8 cellular contexts compared by ENCODE assay signal in genomic region chr17:64385187-64386083, GRCh38. TPM values are rescaled to one million over a fixed set of nuclear protein-coding genes. Genes with fewer than 3 reads are reported as not detected.
DNase-seq lines count a peak whose midpoint lies in the region; ATAC-seq and TF ChIP-seq lines count a peak whose summit lies in the region.

No MANE protein-coding gene starts in this region.

- peaks cover 11% of the 10 kb centered on the region for H3K36me3 Mint-ChIP-seq in activated CD4-positive, alpha-beta T cell treated with anti-CD3 and anti-CD28 coated beads, Interleukin-2, amount 10 ng/mL, durations not matched to agents 7 days and 5 days (ENCODE audit: low read depth)

- no peak overlapping the region for H3K4me3 Mint-ChIP-seq in activated CD4-positive, alpha-beta T cell treated with anti-CD3 and anti-CD28 coated beads, Interleukin-2, amount 10 ng/mL, durations not matched to agents 7 days and 5 days

- H3K9me3 ChIP-seq in skeletal muscle satellite cell (replicated peaks; ENCODE audit: low read length): no peaks in the 10 kb centered on the region

- H3K27me3 Mint-ChIP-seq in activated CD4-positive, alpha-beta T cell treated with anti-CD3 and anti-CD28 coated beads, Interleukin-2, amount 10 ng/mL, durations not matched to agents 7 days and 5 days: no peaks in the 10 kb centered on the region

- TF ChIP-seq CTCF in fibroblast of villous mesenchyme (IDR thresholded peaks at IDR 0.05; ENCODE audit: insufficient read depth, low read depth, low read length): no peak

- no peaks in the 10 kb centered on the region for H3K36me3 ChIP-seq in skeletal muscle satellite cell (ENCODE audit: insufficient read depth, low read length)

- peaks cover 33% of the 10 kb centered on the region for H3K4me1 ChIP-seq in skeletal muscle satellite cell (ENCODE audit: control insufficient read depth, insufficient read depth, low read length)

- peaks cover 8% of the 10 kb centered on the region for H3K27me3 ChIP-seq in skeletal muscle satellite cell (ENCODE audit: control insufficient read depth, insufficient read depth, low read length)

- peaks cover 33% of the 10 kb centered on the region for H3K4me1 Mint-ChIP-seq in activated CD4-positive, alpha-beta T cell treated with anti-CD3 and anti-CD28 coated beads, Interleukin-2, amount 10 ng/mL, durations not matched to agents 7 days and 5 days

- POLR2A ChIA-PET in activated CD4-positive, alpha-beta T cell treated with anti-CD3 and anti-CD28 coated beads, Interleukin-2, amount 10 ng/mL, durations not matched to agents 7 days and 5 days (lab: Charles Lee): no interaction called here

- H3K9me3 Mint-ChIP-seq in activated CD4-positive, alpha-beta T cell treated with anti-CD3 and anti-CD28 coated beads, Interleukin-2, amount 10 ng/mL, durations not matched to agents 7 days and 5 days: no peaks in the 10 kb centered on the region

- no peak for ATAC-seq in HG02852 (IDR thresholded peaks at IDR 0.05; ENCODE audit: unreplicated experiment)

- DNase-seq in activated CD4-positive, alpha-beta T cell treated with anti-CD3 and anti-CD28 coated beads, Interleukin-2, amount 10 ng/mL, durations not matched to agents 7 days and 5 days: no peak
- DNase-seq in activated CD4-positive, alpha-beta T cell treated with anti-CD3 and anti-CD28 coated beads, Interleukin-2, amount 50 U/mL, for 4 hours: no peak
- DNase-seq in activated CD8-positive, alpha-beta memory T cell treated with anti-CD3 and anti-CD28 coated beads for 4 hours (ENCODE audit: low read depth in 2 of 2): peak; percentile 36 to 53
- DNase-seq in fibroblast of villous mesenchyme (ENCODE audit: low read depth): peak; percentile 93
- DNase-seq in NCI-H2081 treated with DMSO at 0.1 percent for 48 hours (lab: John Stamatoyannopoulos, UW): no peak
- no peak for DNase-seq in erythroblast (lab: John Stamatoyannopoulos, UW)

- H3K4me2 ChIP-seq in skeletal muscle satellite cell (ENCODE audit: low read length): peak overlapping the region; percentile 57

- peak overlapping the region; percentile 16 for H3K27ac Mint-ChIP-seq in activated CD4-positive, alpha-beta T cell treated with anti-CD3 and anti-CD28 coated beads, Interleukin-2, amount 10 ng/mL, durations not matched to agents 7 days and 5 days

- TF ChIP-seq POLR2A in erythroblast (IDR thresholded peaks at IDR 0.05; ENCODE audit: low read length): no peak

- H3K4me3 ChIP-seq in fibroblast of villous mesenchyme (ENCODE audit: low read depth, low read length): no peak overlapping the region
- peak overlapping the region; percentile 47 for H3K4me3 ChIP-seq in skeletal muscle satellite cell (ENCODE audit: low read length)

- CTCF ChIA-PET in activated CD4-positive, alpha-beta T cell treated with anti-CD3 and anti-CD28 coated beads, Interleukin-2, amount 10 ng/mL, durations not matched to agents 7 days and 5 days (lab: Charles Lee): interaction anchor here (1.5 kb wide), 1 partner anchor 16 kb away, joined by 3 read pairs; no protein-coding TSS in a partner anchor

- H3K9ac ChIP-seq in skeletal muscle satellite cell (ENCODE audit: low read depth, low read length): no peak overlapping the region

RNA-seq across cellular contexts. Expression of gene PECAM1, which starts 5.2 kb away (rescaled TPM):
- 10 to 100 TPM; 18.7 to 19.0 TPM for total RNA-seq in activated CD4-positive, alpha-beta T cell treated with anti-CD3 and anti-CD28 coated beads, Interleukin-2, amount 10 ng/mL, durations not matched to agents 7 days and 5 days
- under 0.01 TPM in 2 replicates for total RNA-seq in fibroblast of villous mesenchyme
- 0.25 and 0.44 TPM in 2 replicates for total RNA-seq in skeletal muscle satellite cell (2012; rRNA removed)

Comparison
In these comparisons a context has a peak if more than half of its experiments do, and no peak if none do; other contexts are left out.
1. DNase-seq: peak in activated CD8-positive, alpha-beta memory T cell treated with anti-CD3 and anti-CD28 coated beads for 4 hours (2 of 2) and fibroblast of villous mesenchyme (single experiment); none in activated CD4-positive, alpha-beta T cell treated with anti-CD3 and anti-CD28 coated beads, Interleukin-2, amount 10 ng/mL, durations not matched to agents 7 days and 5 days (single experiment), activated CD4-positive, alpha-beta T cell treated with anti-CD3 and anti-CD28 coated beads, Interleukin-2, amount 50 U/mL, for 4 hours (0 of 2), NCI-H2081 treated with DMSO at 0.1 percent for 48 hours (single experiment) and erythroblast (0 of 2).
2. RNA of gene PECAM1, which starts 5.2 kb away (total RNA-seq): 18.7 to 19.0 TPM in activated CD4-positive, alpha-beta T cell treated with anti-CD3 and anti-CD28 coated beads, Interleukin-2, amount 10 ng/mL, durations not matched to agents 7 days and 5 days; under 0.01 TPM in fibroblast of villous mesenchyme; every median in the first group is over 10 times any median in the second.